8 cellular contexts compared by ENCODE assay signal in the genomic region with DNA sequence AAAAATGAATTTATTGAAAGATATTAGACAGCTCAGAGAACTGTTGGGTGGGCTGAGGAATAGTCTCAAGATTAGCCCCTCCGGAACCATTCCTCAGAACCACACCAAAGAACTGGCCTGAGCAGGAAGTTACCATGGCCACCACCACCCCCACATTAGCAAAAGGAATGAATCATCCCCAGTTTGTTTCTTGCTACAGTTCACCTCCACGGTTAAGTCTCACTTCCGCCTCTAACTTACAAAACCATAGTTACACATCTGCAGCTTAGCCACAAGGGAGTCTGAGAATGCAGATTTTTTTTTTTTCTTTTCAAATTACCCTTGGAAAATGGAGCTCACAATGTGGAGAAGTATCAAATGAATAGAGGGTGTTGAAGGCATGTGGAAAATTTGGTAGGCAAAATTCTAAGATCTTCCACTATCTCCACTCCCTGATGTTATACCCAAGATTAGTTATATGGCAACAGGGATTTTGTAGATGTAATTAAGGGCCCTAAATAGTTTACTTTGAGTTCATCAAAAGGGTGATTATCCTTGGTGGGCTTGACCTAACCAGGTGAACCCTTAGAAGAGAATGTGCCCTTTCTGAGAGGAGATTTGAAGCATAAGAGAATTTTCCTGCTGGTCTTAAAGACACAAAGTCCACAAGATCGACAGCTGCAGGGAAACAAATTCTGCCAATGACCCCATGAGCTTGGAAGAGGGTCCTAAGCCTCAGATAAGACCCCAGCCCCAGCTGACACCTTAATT.
A peak's percentile ranks its signal among the peaks of the same experiment; 100 is the strongest.
DNase-seq lines count a peak whose midpoint lies in the region; ATAC-seq and TF ChIP-seq lines count a peak whose summit lies in the region.

No MANE protein-coding gene starts in this region.

- no peaks in the 10 kb centered on the region for H3K27me3 ChIP-seq in esophagus muscularis mucosa

- no peak for TF ChIP-seq EP300 in esophagus muscularis mucosa (IDR thresholded peaks at IDR 0.05)

- TF ChIP-seq CTCF in esophagus muscularis mucosa (IDR thresholded peaks at IDR 0.05) = no peak

- no peaks in the 10 kb centered on the region for H3K4me1 ChIP-seq in esophagus muscularis mucosa

- no peak overlapping the region for H3K27ac ChIP-seq in esophagus muscularis mucosa (replicated peaks in 1 of 4)

- TF ChIP-seq POLR2A in esophagus muscularis mucosa (IDR thresholded peaks at IDR 0.05; ENCODE audit: low read depth) = no peak

- no peaks in the 10 kb centered on the region for H3K36me3 ChIP-seq in esophagus muscularis mucosa

- peak; percentile 86 for DNase-seq in HCEC 1CT
- peak; percentile 86 for DNase-seq in LoVo (ENCODE audit: low spot score)
- peak; percentile 11 for DNase-seq in activated T-cell treated with anti-CD3 and anti-CD28 coated beads for 4 hours
- peak; percentile 98 for DNase-seq in kidney tubule cell (ENCODE audit: low spot score)
- DNase-seq in SHP77 (lab: John Stamatoyannopoulos, UW) = no peak
- no peak for DNase-seq in esophagus muscularis mucosa (ENCODE audit: extremely low spot score)
- DNase-seq in putamen (ENCODE audit: low spot score) = no peak

- no peaks in the 10 kb centered on the region for H3K9me3 ChIP-seq in esophagus muscularis mucosa

- peak; percentile 100 for ATAC-seq in GM18498 (IDR thresholded peaks at IDR 0.05; ENCODE audit: unreplicated experiment)

- H3K4me3 ChIP-seq in esophagus muscularis mucosa = no peak overlapping the region

- intact Hi-C loops in esophagus muscularis mucosa (cut with DNase I) = no loop called here

- 68% methylated on average over 4 of the region's 4 CpGs for WGBS in esophagus muscularis mucosa

Comparison
In these comparisons a context has a peak if more than half of its experiments do, and no peak if none do; other contexts are left out.
1. DNase-seq: peak in HCEC 1CT (single experiment), LoVo (single experiment), activated T-cell treated with anti-CD3 and anti-CD28 coated beads for 4 hours (single experiment) and kidney tubule cell (single experiment); none in SHP77 (0 of 2), esophagus muscularis mucosa (single experiment) and putamen (single experiment).